33 cellular contexts compared by ENCODE assay signal in the genomic region with DNA sequence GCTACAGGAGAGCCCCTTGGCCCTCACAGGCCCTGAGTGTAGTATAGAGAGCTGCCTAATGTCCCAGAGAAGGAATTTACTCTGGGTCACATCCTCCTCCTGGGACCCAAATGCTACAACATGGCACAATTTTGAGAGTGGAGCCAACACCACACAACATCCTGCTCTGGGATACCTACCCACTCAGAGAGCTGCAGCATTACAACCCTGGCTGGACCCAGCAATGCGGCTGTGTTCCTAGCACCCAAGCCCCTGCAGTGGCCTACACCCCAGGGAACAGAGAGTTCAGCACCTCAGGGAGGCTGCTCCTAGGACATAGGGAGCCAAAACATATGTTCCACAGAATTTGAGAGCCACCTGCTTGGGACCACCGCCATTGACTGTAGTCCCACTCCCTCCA. TPM values are rescaled to one million over a fixed set of nuclear protein-coding genes. Genes with fewer than 3 reads are reported as not detected.
"Had no signal": no experiment of that assay in that cellular context is flagged by ENCODE, and none has a peak within 500 bp of the region (broad histone marks: within the 10 kb centered on the region; RNA-seq: fewer than 3 reads in every experiment).

No MANE protein-coding gene starts in this region.

- FAIRE-seq: astrocyte, colon, endometrium, endothelial cell of umbilical vein had no signal

- H3K4me1 ChIP-seq: esophagus squamous epithelium, gastroesophageal sphincter had no signal

- DNase-seq: activated CD4-positive, alpha-beta memory T cell treated with anti-CD3 and anti-CD28 coated beads, Interleukin-2, amount 10 ng/mL, durations not matched to agents 7 days and 5 days; activated CD4-positive, alpha-beta T cell treated with anti-CD3 and anti-CD28 coated beads for 1 hour; activated CD4-positive, alpha-beta T cell treated with anti-CD3 and anti-CD28 coated beads for 4 hours; activated CD4-positive, alpha-beta T cell treated with anti-CD3 and anti-CD28 coated beads, Interleukin-2, amount 10 ng/mL, durations not matched to agents 7 days and 5 days; activated CD4-positive, alpha-beta T cell treated with anti-CD3 and anti-CD28 coated beads, Interleukin-2, amount 50 U/mL, for 4 hours; activated CD8-positive, alpha-beta memory T cell treated with anti-CD3 and anti-CD28 coated beads, Interleukin-2, amount 50 U/mL, for 48 hours; activated gamma-delta T cell; activated naive CD4-positive, alpha-beta T cell; activated naive CD4-positive, alpha-beta T cell treated with anti-CD3 and anti-CD28 coated beads, Interleukin-2, amount 10 ng/mL, durations not matched to agents 7 days and 5 days; activated naive CD8-positive, alpha-beta T cell treated with anti-CD3 and anti-CD28 coated beads, Interleukin-2, amount 10 ng/mL, durations not matched to agents 7 days and 5 days; activated T-cell treated with anti-CD3 and anti-CD28 coated beads for 4 hours; activated T-cell treated with anti-CD3 and anti-CD28 coated beads, Interleukin-2, amount 50 U/mL, for 24 hours; activated T-cell treated with anti-CD3 and anti-CD28 coated beads, Interleukin-2, amount 50 U/mL, for 72 hours; caudate nucleus; effector CD8-positive, alpha-beta T cell; esophagus squamous epithelium; foreskin melanocyte; T-helper 1 cell; T-helper 17 cell had no signal

- ATAC-seq: activated naive CD4-positive, alpha-beta T cell treated with anti-CD3 and anti-CD28 coated beads, Interleukin-2, amount 50 U/mL, for 72 hours; activated T-cell treated with anti-CD3 and anti-CD28 coated beads, Interleukin-2, amount 50 U/mL, for 72 hours; gastroesophageal sphincter; T-helper 17 cell; WTC11 had no signal

- H3K27ac ChIP-seq: epithelial cell of prostate, esophagus squamous epithelium, gastroesophageal sphincter, VCaP had no signal

- H3K4me3 ChIP-seq: esophagus squamous epithelium, gastroesophageal sphincter had no signal

- H3K27me3 ChIP-seq: gastroesophageal sphincter had no signal

- H3K36me3 ChIP-seq: esophagus squamous epithelium, gastroesophageal sphincter had no signal

RNA-seq across cellular contexts. Expression of a gene that starts 19.3 kb away (rescaled TPM):
- total RNA-seq: activated CD4-positive, alpha-beta memory T cell treated with anti-CD3 and anti-CD28 coated beads, Interleukin-2, amount 10 ng/mL, durations not matched to agents 7 days and 5 days; activated CD4-positive, alpha-beta T cell treated with anti-CD3 and anti-CD28 coated beads, Interleukin-2, amount 10 ng/mL, durations not matched to agents 7 days and 5 days; activated naive CD4-positive, alpha-beta T cell treated with anti-CD3 and anti-CD28 coated beads, Interleukin-2, amount 50 U/mL, for 72 hours; activated naive CD8-positive, alpha-beta T cell treated with anti-CD3 and anti-CD28 coated beads, Interleukin-2, amount 10 ng/mL, durations not matched to agents 7 days and 5 days; activated T-cell treated with anti-CD3 and anti-CD28 coated beads, Interleukin-2, amount 50 U/mL, for 72 hours; astrocyte; chondrocyte; dermis microvascular lymphatic vessel endothelial cell; endothelial cell of umbilical vein; esophagus squamous epithelium; fibroblast of lung; fibroblast of villous mesenchyme; gastroesophageal sphincter; glomerular endothelial cell; T-helper 17 cell had no signal
- polyA plus RNA-seq: endothelial cell of umbilical vein, fibroblast of lung had no signal

RNA-seq across cellular contexts. Expression of a gene that starts 23.0 kb away (rescaled TPM):
- total RNA-seq: activated CD4-positive, alpha-beta memory T cell treated with anti-CD3 and anti-CD28 coated beads, Interleukin-2, amount 10 ng/mL, durations not matched to agents 7 days and 5 days; glomerular endothelial cell had no signal
- polyA plus RNA-seq: endothelial cell of umbilical vein had no signal
